In the genomic region with DNA sequence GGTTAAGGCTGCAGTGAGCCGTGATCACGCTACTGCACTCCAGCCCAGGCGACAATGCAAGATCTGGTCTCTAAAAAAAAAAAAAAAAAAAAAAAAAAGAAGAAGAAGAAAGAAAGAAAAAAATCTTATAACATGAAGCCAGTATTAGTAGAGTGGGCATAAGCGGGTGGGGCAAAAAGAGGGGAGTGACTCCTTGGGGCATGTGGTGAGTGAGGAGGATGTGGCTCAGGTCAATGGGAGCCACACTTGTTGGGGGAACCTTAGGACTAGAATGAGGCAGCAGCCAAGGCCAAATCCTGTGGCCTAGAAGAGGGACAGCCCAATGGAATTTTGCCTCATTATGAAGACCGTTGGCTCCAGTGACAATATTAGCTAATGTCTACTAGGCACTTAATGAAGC, we compare ENCODE assay signal across 23 cellular contexts. TPM values are rescaled to one million over a fixed set of nuclear protein-coding genes. Genes with fewer than 3 reads are reported as not detected.
DNase-seq lines count a peak whose midpoint lies in the region; ATAC-seq and TF ChIP-seq lines count a peak whose summit lies in the region.
"Had no signal": no experiment of that assay in that cellular context is flagged by ENCODE, and none has a peak within 500 bp of the region (broad histone marks: within the 10 kb centered on the region; RNA-seq: fewer than 3 reads in every experiment).

No MANE protein-coding gene starts in this region.

- no peaks in the 10 kb centered on the region for H3K9me3 ChIP-seq in KOPT-K1 (ENCODE audit: insufficient read depth, low read length, poor library complexity, severe bottlenecking)
- no peaks in the 10 kb centered on the region for H3K9me3 ChIP-seq in endodermal cell (ENCODE audit: control insufficient read depth, low read length)
- H3K9me3 ChIP-seq in suprapubic skin: no peaks in the 10 kb centered on the region
- H3K9me3 ChIP-seq: BE2C had no signal

- H3K9me3 Mint-ChIP-seq in activated CD8-positive, alpha-beta T cell treated with anti-CD3 and anti-CD28 coated beads, Interleukin-2, amount 10 ng/mL, durations not matched to agents 7 days and 5 days (ENCODE audit: insufficient read depth): no peaks in the 10 kb centered on the region
- peaks cover 5% of the 10 kb centered on the region for H3K9me3 Mint-ChIP-seq in activated CD8-positive, alpha-beta T cell treated with anti-CD3 and anti-CD28 coated beads for 36 hours
- no peaks in the 10 kb centered on the region for H3K9me3 Mint-ChIP-seq in endodermal cell

- WGBS in endodermal cell (ENCODE audit: insufficient coverage in 1 of 2, insufficient read length in 1 of 2), 2 experiments: 95 to 100% methylated on average over 1 to 5 of the region's 5 CpGs
- WGBS in suprapubic skin: 94% methylated on average over 5 of the region's 5 CpGs

- H3K4me3 Mint-ChIP-seq in activated CD8-positive, alpha-beta T cell treated with anti-CD3 and anti-CD28 coated beads, Interleukin-2, amount 10 ng/mL, durations not matched to agents 7 days and 5 days: no peak overlapping the region
- H3K4me3 Mint-ChIP-seq in activated CD8-positive, alpha-beta T cell treated with anti-CD3 and anti-CD28 coated beads for 36 hours: no peak overlapping the region
- no peak overlapping the region for H3K4me3 Mint-ChIP-seq in endodermal cell

- no peaks in the 10 kb centered on the region for H3K4me1 ChIP-seq in endodermal cell (ENCODE audit: control insufficient read depth, insufficient read depth, low read length)
- H3K4me1 ChIP-seq in suprapubic skin: peaks cover 8% of the 10 kb centered on the region
- H3K4me1 ChIP-seq: BE2C had no signal

- no peak for DNase-seq in activated CD8-positive, alpha-beta T cell treated with anti-CD3 and anti-CD28 coated beads, Interleukin-2, amount 10 ng/mL, durations not matched to agents 7 days and 5 days
- DNase-seq in activated CD8-positive, alpha-beta T cell treated with anti-CD3 and anti-CD28 coated beads for 36 hours: no peak
- peak; percentile 30 for DNase-seq in endodermal cell
- peak; percentile 30 to 38 for DNase-seq in suprapubic skin (ENCODE audit: low spot score in 2 of 2)
- DNase-seq in RKO (ENCODE audit: low spot score): no peak
- no peak for DNase-seq in SIG-M5 (lab: John Stamatoyannopoulos, UW)
- DNase-seq: 8988T; BE2C; CD4-positive, alpha-beta memory T cell; DMS153; GF-D8; GOT3; MV-4-11; NCI-H1417; NCI-H187; NCI-H2107; NCI-H510A; NCI-H82; PC-3 had no signal

- no peaks in the 10 kb centered on the region for H3K36me3 Mint-ChIP-seq in activated CD8-positive, alpha-beta T cell treated with anti-CD3 and anti-CD28 coated beads, Interleukin-2, amount 10 ng/mL, durations not matched to agents 7 days and 5 days (ENCODE audit: low read depth)
- peaks cover 3% of the 10 kb centered on the region for H3K36me3 Mint-ChIP-seq in activated CD8-positive, alpha-beta T cell treated with anti-CD3 and anti-CD28 coated beads for 36 hours (ENCODE audit: low read depth)
- H3K36me3 Mint-ChIP-seq in endodermal cell (ENCODE audit: low read depth): no peaks in the 10 kb centered on the region
- H3K36me3 Mint-ChIP-seq: CD4-positive, alpha-beta memory T cell had no signal

- H3K27ac Mint-ChIP-seq in activated CD8-positive, alpha-beta T cell treated with anti-CD3 and anti-CD28 coated beads, Interleukin-2, amount 10 ng/mL, durations not matched to agents 7 days and 5 days: no peak overlapping the region
- no peak overlapping the region for H3K27ac Mint-ChIP-seq in activated CD8-positive, alpha-beta T cell treated with anti-CD3 and anti-CD28 coated beads for 36 hours
- H3K27ac Mint-ChIP-seq in endodermal cell: no peak overlapping the region

- peaks cover 42% of the 10 kb centered on the region for H3K4me1 Mint-ChIP-seq in activated CD8-positive, alpha-beta T cell treated with anti-CD3 and anti-CD28 coated beads, Interleukin-2, amount 10 ng/mL, durations not matched to agents 7 days and 5 days (ENCODE audit: low read depth)
- peaks cover 41% of the 10 kb centered on the region for H3K4me1 Mint-ChIP-seq in activated CD8-positive, alpha-beta T cell treated with anti-CD3 and anti-CD28 coated beads for 36 hours (ENCODE audit: low read depth)
- peaks cover 15% of the 10 kb centered on the region for H3K4me1 Mint-ChIP-seq in endodermal cell

- no peak overlapping the region for H3K9ac ChIP-seq in endodermal cell (ENCODE audit: extremely low read depth, low read length, poor library complexity, severe bottlenecking)

- CTCF ChIA-PET in activated CD8-positive, alpha-beta T cell treated with anti-CD3 and anti-CD28 coated beads, Interleukin-2, amount 10 ng/mL, durations not matched to agents 7 days and 5 days (lab: Charles Lee): interaction anchor here (0.8 to 1.9 kb wide), 5 partner anchors 14 to 35 kb away, joined by 3 to 7 read pairs (median 3); partner anchors contain the start of gene ARMC12
- CTCF ChIA-PET in activated CD8-positive, alpha-beta T cell treated with anti-CD3 and anti-CD28 coated beads for 36 hours (lab: Charles Lee): interaction anchor here (0.6 to 1.6 kb wide), 6 partner anchors 12 to 190 kb away, joined by 3 to 4 read pairs (median 4); partner anchors contain the start of gene ARMC12

- no peak for TF ChIP-seq POLR2A in suprapubic skin (IDR thresholded peaks at IDR 0.05)

- TF ChIP-seq EP300 in suprapubic skin (IDR thresholded peaks at IDR 0.05): no peak

- H3K27me3 Mint-ChIP-seq in activated CD8-positive, alpha-beta T cell treated with anti-CD3 and anti-CD28 coated beads, Interleukin-2, amount 10 ng/mL, durations not matched to agents 7 days and 5 days (ENCODE audit: low read depth): no peaks in the 10 kb centered on the region
- no peaks in the 10 kb centered on the region for H3K27me3 Mint-ChIP-seq in activated CD8-positive, alpha-beta T cell treated with anti-CD3 and anti-CD28 coated beads for 36 hours
- peaks cover 6% of the 10 kb centered on the region for H3K27me3 Mint-ChIP-seq in endodermal cell (ENCODE audit: insufficient read depth)
- H3K27me3 Mint-ChIP-seq: CD4-positive, alpha-beta memory T cell had no signal

- no peak for TF ChIP-seq CTCF in activated CD8-positive, alpha-beta T cell treated with anti-CD3 and anti-CD28 coated beads for 36 hours (IDR thresholded peaks at IDR 0.05)
- TF ChIP-seq CTCF in endodermal cell (conservative IDR thresholded peaks at IDR 0.05) (no peak), suprapubic skin (IDR thresholded peaks at IDR 0.05) (no peak)

- H3K4me3 ChIP-seq in endodermal cell (ENCODE audit: low read length): no peak overlapping the region
- H3K4me3 ChIP-seq in suprapubic skin: no peak overlapping the region
- H3K4me3 ChIP-seq: GM12878 had no signal

- intact Hi-C loops in activated CD8-positive, alpha-beta T cell treated with anti-CD3 and anti-CD28 coated beads for 36 hours (cut with micrococcal nuclease): no loop called here

- H3K36me3 ChIP-seq in KOPT-K1 (ENCODE audit: insufficient read depth, low read length) (no peaks in the 10 kb centered on the region), endodermal cell (ENCODE audit: control insufficient read depth, insufficient read depth, low read length) (no peaks in the 10 kb centered on the region), suprapubic skin (no peaks in the 10 kb centered on the region)
- H3K36me3 ChIP-seq: BE2C had no signal

- peak overlapping the region; percentile 42 for H3K27ac ChIP-seq in KOPT-K1 (ENCODE audit: low read depth, low read length, poor library complexity, severe bottlenecking)
- H3K27ac ChIP-seq in endodermal cell (ENCODE audit: low read depth, low read length): no peak overlapping the region
- H3K27ac ChIP-seq in suprapubic skin: no peak overlapping the region

- POLR2A ChIA-PET in activated CD8-positive, alpha-beta T cell treated with anti-CD3 and anti-CD28 coated beads, Interleukin-2, amount 10 ng/mL, durations not matched to agents 7 days and 5 days (lab: Charles Lee): interaction anchor here (0.7 to 0.8 kb wide), 2 partner anchors 12 to 19 kb away, joined by 3 read pairs; no protein-coding TSS in a partner anchor
- POLR2A ChIA-PET in activated CD8-positive, alpha-beta T cell treated with anti-CD3 and anti-CD28 coated beads for 36 hours (lab: Charles Lee): interaction anchor here (0.6 to 11.0 kb wide), 2 partner anchors 9 to 16 kb away, joined by 4 to 95 read pairs; no protein-coding TSS in a partner anchor

- H3K27me3 ChIP-seq in endodermal cell (ENCODE audit: control insufficient read depth, insufficient read depth, low read length, poor library complexity, severe bottlenecking) (no peaks in the 10 kb centered on the region), suprapubic skin (no peaks in the 10 kb centered on the region)
- H3K27me3 ChIP-seq: BE2C had no signal

- peak; percentile 39 for ATAC-seq in activated CD8-positive, alpha-beta T cell treated with anti-CD3 and anti-CD28 coated beads, Interleukin-2, amount 10 ng/mL, durations not matched to agents 7 days and 5 days
- no peak for ATAC-seq in activated CD8-positive, alpha-beta T cell treated with anti-CD3 and anti-CD28 coated beads for 36 hours
- ATAC-seq in GM19351 (IDR thresholded peaks at IDR 0.05; ENCODE audit: unreplicated experiment): no peak
- ATAC-seq: GM12878, HCT116, PC-3 had no signal

RNA-seq across cellular contexts. Expression of gene ARMC12, which starts 23.8 kb away (rescaled TPM):
- under 1 TPM; 0.37 to 0.45 TPM for total RNA-seq in activated CD8-positive, alpha-beta T cell treated with anti-CD3 and anti-CD28 coated beads, Interleukin-2, amount 10 ng/mL, durations not matched to agents 7 days and 5 days
- 1 to 10 TPM; 1.0 to 1.1 TPM for total RNA-seq in activated CD8-positive, alpha-beta T cell treated with anti-CD3 and anti-CD28 coated beads for 36 hours
- total RNA-seq in endodermal cell (under 1 TPM; 0.57 to 0.93 TPM), suprapubic skin (1 to 10 TPM in 1 of 4 donors, under 1 TPM in 2, not detected in 1; 0.53 to 1.2 (median 0.55) TPM)
- polyA plus RNA-seq in endodermal cell (2013, experiment 1 of 2): 2.4 TPM
- 1.8 TPM for polyA plus RNA-seq in endodermal cell (2013, experiment 2 of 2)
- total RNA-seq: PC-3 had no signal

RNA-seq across cellular contexts. Expression of gene FKBP5, which starts 24.3 kb away (rescaled TPM):
- total RNA-seq in activated CD8-positive, alpha-beta T cell treated with anti-CD3 and anti-CD28 coated beads, Interleukin-2, amount 10 ng/mL, durations not matched to agents 7 days and 5 days: 10 to 100 TPM; 78.7 to 79.5 TPM
- 10 to 100 TPM; 90.6 to 93.4 TPM for total RNA-seq in activated CD8-positive, alpha-beta T cell treated with anti-CD3 and anti-CD28 coated beads for 36 hours
- total RNA-seq in endodermal cell: 10 to 100 TPM; 27.0 to 53.3 TPM
- polyA plus RNA-seq in endodermal cell (2013, experiment 1 of 2): 22.6 TPM
- 22.4 TPM for polyA plus RNA-seq in endodermal cell (2013, experiment 2 of 2)
- 100 to 1,000 TPM; 198 to 321 (median 244) TPM for total RNA-seq in suprapubic skin

Comparison
In these comparisons a context has a peak if more than half of its experiments do, and no peak if none do; other contexts are left out.
1. DNase-seq: peak in endodermal cell (single experiment) and suprapubic skin (2 of 2); none in activated CD8-positive, alpha-beta T cell treated with anti-CD3 and anti-CD28 coated beads, Interleukin-2, amount 10 ng/mL, durations not matched to agents 7 days and 5 days (single experiment), activated CD8-positive, alpha-beta T cell treated with anti-CD3 and anti-CD28 coated beads for 36 hours (single experiment), RKO (single experiment) and SIG-M5 (single experiment).